8 cellular contexts compared by ENCODE assay signal in genomic region chr2:230713331-230714121, GRCh38. TPM values are rescaled to one million over a fixed set of nuclear protein-coding genes. Genes with fewer than 3 reads are reported as not detected.
DNase-seq lines count a peak whose midpoint lies in the region; ATAC-seq and TF ChIP-seq lines count a peak whose summit lies in the region.

No MANE protein-coding gene starts in this region.

- TF ChIP-seq CTCF in cardiac muscle cell (IDR thresholded peaks at IDR 0.05; ENCODE audit: low read depth, low read length) (no peak), parathyroid adenoma (IDR thresholded peaks at IDR 0.05) (no peak)

- H3K27me3 ChIP-seq in cardiac muscle cell (no peaks in the 10 kb centered on the region), parathyroid adenoma (ENCODE audit: control insufficient read depth, insufficient read depth, low read length) (no peaks in the 10 kb centered on the region)

- H3K36me3 ChIP-seq in cardiac muscle cell (no peaks in the 10 kb centered on the region), parathyroid adenoma (ENCODE audit: control insufficient read depth, insufficient read depth, low read length) (no peaks in the 10 kb centered on the region)

- H3K36me3 Mint-ChIP-seq in activated naive CD4-positive, alpha-beta T cell treated with anti-CD3 and anti-CD28 coated beads, Interleukin-2, amount 50 U/mL, for 24 hours = peaks cover 8% of the 10 kb centered on the region

- H2AFZ ChIP-seq in parathyroid adenoma = peak overlapping the region; percentile 94

- peak overlapping the region; percentile 96 for H3K4me3 Mint-ChIP-seq in activated naive CD4-positive, alpha-beta T cell treated with anti-CD3 and anti-CD28 coated beads, Interleukin-2, amount 50 U/mL, for 24 hours

- peak in 2 of 3 experiments; percentile 44 to 50 for DNase-seq in NCI-H1417 (lab: John Stamatoyannopoulos, UW)
- DNase-seq in NCI-H1417 treated with DMSO at 0.1 percent for 48 hours (lab: John Stamatoyannopoulos, UW) = no peak
- DNase-seq in SIG-M5 (lab: John Stamatoyannopoulos, UW) = peak; percentile 22
- DNase-seq in cardiac muscle cell (ENCODE audit: low read depth in 1 of 2, low spot score in 1 of 2) = peak; percentile 8 to 67
- DNase-seq in NCI-H774 (lab: John Stamatoyannopoulos, UW) = no peak

- H3K4me1 Mint-ChIP-seq in activated naive CD4-positive, alpha-beta T cell treated with anti-CD3 and anti-CD28 coated beads, Interleukin-2, amount 50 U/mL, for 24 hours = peaks cover 44% of the 10 kb centered on the region

- H3K9me3 ChIP-seq in cardiac muscle cell (ENCODE audit: low read depth) (no peaks in the 10 kb centered on the region), parathyroid adenoma (ENCODE audit: control insufficient read depth, low read length) (no peaks in the 10 kb centered on the region)

- peak overlapping the region; percentile 72 for H3K4me3 ChIP-seq in cardiac muscle cell
- H3K4me3 ChIP-seq in parathyroid adenoma (ENCODE audit: low read depth, low read length) = peak overlapping the region; percentile 89

- peak overlapping the region; percentile 96 for H3K27ac Mint-ChIP-seq in activated naive CD4-positive, alpha-beta T cell treated with anti-CD3 and anti-CD28 coated beads, Interleukin-2, amount 50 U/mL, for 24 hours

- H3K4me1 ChIP-seq in cardiac muscle cell (ENCODE audit: low read depth) (peaks cover 22% of the 10 kb centered on the region), parathyroid adenoma (peaks cover 12% of the 10 kb centered on the region)

- H3K9me3 Mint-ChIP-seq in activated naive CD4-positive, alpha-beta T cell treated with anti-CD3 and anti-CD28 coated beads, Interleukin-2, amount 50 U/mL, for 24 hours = no peaks in the 10 kb centered on the region

- peak overlapping the region; percentile 96 for H3K4me2 ChIP-seq in parathyroid adenoma (ENCODE audit: low read length)

- peaks cover 41% of the 10 kb centered on the region for H3K79me2 ChIP-seq in parathyroid adenoma

- no peaks in the 10 kb centered on the region for H3K27me3 Mint-ChIP-seq in activated naive CD4-positive, alpha-beta T cell treated with anti-CD3 and anti-CD28 coated beads, Interleukin-2, amount 50 U/mL, for 24 hours

- peak overlapping the region; percentile 94 for H3K9ac ChIP-seq in parathyroid adenoma

- peak overlapping the region; percentile 94 for H3K27ac ChIP-seq in cardiac muscle cell
- H3K27ac ChIP-seq in parathyroid adenoma = peak overlapping the region; percentile 72

- ATAC-seq in HG03097 (IDR thresholded peaks at IDR 0.05; ENCODE audit: low FRiP score, unreplicated experiment) = peak; percentile 2

RNA-seq across cellular contexts. Expression of gene CAB39, which starts 0.9 kb away (rescaled TPM):
- 31.9 and 32.3 TPM in 2 replicates for total RNA-seq in cardiac muscle cell
- 36.2 and 36.7 TPM in 2 replicates for polyA plus RNA-seq in cardiac muscle cell

Comparison
In these comparisons a context has a peak if more than half of its experiments do, and no peak if none do; other contexts are left out.
1. DNase-seq: peak in NCI-H1417 (2 of 3), SIG-M5 (single experiment) and cardiac muscle cell (2 of 2); none in NCI-H1417 treated with DMSO at 0.1 percent for 48 hours (single experiment) and NCI-H774 (single experiment).